34 cellular contexts compared by ENCODE assay signal in genomic region chr10:1333981-1334380, GRCh38.
"Had no signal": no experiment of that assay in that cellular context is flagged by ENCODE, and none has a peak within 500 bp of the region (broad histone marks: within the 10 kb centered on the region; RNA-seq: fewer than 3 reads in every experiment).

No MANE protein-coding gene starts in this region.

- DNase-seq: Karpas-422, Kasumi-1, KG1, MG63, MM.1S, MV-4-11, NCI-H1048, NCI-H1092, NCI-H1092 treated with DMSO at 0.1 percent for 48 hours, NCI-H1105, NCI-H1105 treated with DMSO at 0.1 percent for 48 hours, NCI-H1417, NCI-H1417 treated with DMSO at 0.1 percent for 48 hours, NCI-H1436, NCI-H1436 treated with DMSO at 0.1 percent for 48 hours, NCI-H146, NCI-H1694, NCI-H1694 treated with DMSO at 0.1 percent for 48 hours, NCI-H187, NCI-H187 treated with DMSO at 0.1 percent for 48 hours, NCI-H1930, NCI-H2029, NCI-H2081, NCI-H2081 treated with DMSO at 0.1 percent for 48 hours, NCI-H2107, NCI-H2171, NCI-H2171 treated with DMSO at 0.1 percent for 48 hours, NCI-H2227 treated with DMSO at 0.1 percent for 48 hours, NCI-H226, NCI-H345, NCI-H446, NCI-H446 treated with DMSO at 0.1 percent for 48 hours, NCI-H510A had no signal

- H3K27ac ChIP-seq: KMS-11 had no signal

- H3K4me2 ChIP-seq: KMS-11 had no signal

- H3K4me3 ChIP-seq: MG63 had no signal

- H3K36me3 ChIP-seq: MG63 had no signal

- H3K9me3 ChIP-seq: MG63 had no signal

- H3K9ac ChIP-seq: KMS-11 had no signal

- H3K27me3 ChIP-seq: MG63 had no signal
